ENCODE assay signal across 10 cellular contexts in genomic region chr7:106590209-106590816, GRCh38.
"Had no signal": no experiment of that assay in that cellular context is flagged by ENCODE, and none has a peak within 500 bp of the region (broad histone marks: within the 10 kb centered on the region; RNA-seq: fewer than 3 reads in every experiment).

No MANE protein-coding gene starts in this region.

- ATAC-seq: activated CD4-positive, CD25-positive, alpha-beta regulatory T cell treated with anti-CD3 and anti-CD28 coated beads, Interleukin-2, amount 50 U/mL, for 24 hours; esophagus mucosa; pancreas had no signal

- H3K4me1 ChIP-seq: left ventricle myocardium inferior, right atrium auricular region had no signal

- H3K36me3 ChIP-seq: left ventricle myocardium inferior, pancreas, right atrium auricular region had no signal

- H3K27me3 ChIP-seq: pancreas, right atrium auricular region had no signal

- H3K27ac ChIP-seq: left ventricle myocardium inferior, pancreas, right atrium auricular region had no signal

- DNase-seq: central memory CD4-positive, alpha-beta T cell; foreskin fibroblast; head of caudate nucleus; left ventricle myocardium inferior; pancreas; stimulated activated CD4-positive, alpha-beta T cell treated with anti-CD3 and anti-CD28 coated beads, Interleukin-1b, Interleukin-23, amount 100 ng/mL, for 48 hours; stimulated activated naive CD4-positive, alpha-beta T cell treated with Interleukin-2 at 50 U/mL for 16 hours had no signal

- H3K9me3 ChIP-seq: left ventricle myocardium inferior, pancreas, right atrium auricular region had no signal

- H3K4me3 ChIP-seq: left ventricle myocardium inferior, pancreas, right atrium auricular region had no signal
